ENCODE assay signal across 22 cellular contexts in the genomic region with DNA sequence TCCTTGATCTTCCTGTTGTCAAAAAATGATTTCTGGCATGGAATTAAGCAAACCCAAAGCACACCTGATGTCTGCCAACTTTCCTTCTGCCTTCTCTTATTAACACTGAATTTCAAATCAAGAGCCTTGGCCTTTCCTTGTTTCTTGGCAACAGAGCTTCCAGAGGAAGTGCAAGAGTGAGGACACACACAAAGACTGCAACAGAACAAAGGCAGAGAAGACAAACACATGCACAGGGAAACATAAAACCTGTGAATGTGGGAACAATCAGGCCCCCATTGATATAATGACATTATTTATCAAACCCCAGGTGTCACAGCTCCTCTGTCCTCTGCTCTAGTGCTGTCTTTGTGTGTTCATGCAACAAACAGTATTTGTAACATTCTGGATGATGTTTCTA.
A peak's percentile ranks its signal among the peaks of the same experiment; 100 is the strongest.
DNase-seq lines count a peak whose midpoint lies in the region; ATAC-seq, FAIRE-seq and TF ChIP-seq lines count a peak whose summit lies in the region.
"Had no signal": no experiment of that assay in that cellular context is flagged by ENCODE, and none has a peak within 500 bp of the region (broad histone marks: within the 10 kb centered on the region; RNA-seq: fewer than 3 reads in every experiment).

No MANE protein-coding gene starts in this region.

- intact Hi-C loops in endothelial cell of umbilical vein (cut with micrococcal nuclease), result loop anchor here (2.0 to 10.0 kb wide), 4 partner anchors 169 to 527 kb away; a partner anchor contains a TSS

- no peaks in the 10 kb centered on the region for H3K9me1 ChIP-seq in endothelial cell of umbilical vein (replicated peaks; ENCODE audit: control insufficient read depth, extremely low read depth, insufficient read depth, low read length)

- TF ChIP-seq CTCF in endothelial cell of umbilical vein (IDR thresholded peaks at IDR 0.05; ENCODE audit: extremely low read depth in 1 of 2, insufficient read depth in 1 of 2, low read depth in 1 of 2, low read length in 2 of 2), result no peak

- H3K4me1 ChIP-seq in endothelial cell of umbilical vein (ENCODE audit: control insufficient read depth, extremely low read depth, insufficient read depth, low read length), result peaks cover 47% of the 10 kb centered on the region
- H3K4me1 ChIP-seq: esophagus squamous epithelium, right atrium auricular region had no signal

- peak overlapping the region; percentile 9 for H3K4me2 ChIP-seq in endothelial cell of umbilical vein (ENCODE audit: insufficient read depth, low read length)

- POLR2A ChIA-PET in endothelial cell of umbilical vein (lab: Charles Lee), result interaction anchor here (0.6 to 1.0 kb wide), 3 partner anchors 73 to 91 kb away, joined by 3 read pairs; a partner anchor contains a TSS

- H3K79me2 ChIP-seq in endothelial cell of umbilical vein (ENCODE audit: control insufficient read depth, insufficient read depth, low read length), result no peaks in the 10 kb centered on the region

- FAIRE-seq in endothelial cell of umbilical vein (lab: Jason Lieb, UNC), result peak; percentile 85
- FAIRE-seq: urothelium cell line had no signal

- H3K4me3 ChIP-seq in endothelial cell of umbilical vein (replicated peaks in 1 of 3; ENCODE audit: insufficient read depth in 1 of 3, low read depth in 1 of 3, low read length in 3 of 3), result no peak overlapping the region
- H3K4me3 ChIP-seq: cardiac muscle cell, esophagus squamous epithelium, mucosa of descending colon, right atrium auricular region had no signal

- no TSS peak for BruUV-seq in endothelial cell of umbilical vein (replicated peaks; lab: Mats Ljungman, UMichigan)

- TF ChIP-seq POLR2A in endothelial cell of umbilical vein (IDR thresholded peaks at IDR 0.05; ENCODE audit: low read depth, low read length), result no peak

- H2AFZ ChIP-seq in endothelial cell of umbilical vein (ENCODE audit: low read depth, low read length), result peak overlapping the region; percentile 64

- H3K9ac ChIP-seq in endothelial cell of umbilical vein (replicated peaks; ENCODE audit: extremely low read depth, insufficient read depth, low read length), result peak overlapping the region; percentile 68

- no peak for ATAC-seq in GM19328 (IDR thresholded peaks at IDR 0.05; ENCODE audit: unreplicated experiment)
- ATAC-seq: left lobe of liver, mucosa of descending colon had no signal

- no peaks in the 10 kb centered on the region for H3K9me3 ChIP-seq in endothelial cell of umbilical vein (replicated peaks; ENCODE audit: control insufficient read depth, insufficient read depth, low read length)
- H3K9me3 ChIP-seq: esophagus squamous epithelium, mucosa of descending colon, neutrophil, right atrium auricular region had no signal

- dilution Hi-C loops in endothelial cell of umbilical vein (cut with MboI; ENCODE audit: extremely low pct_ligation_motif_present, low sequenced_read_pairs), result no loop called here

- no peaks in the 10 kb centered on the region for H3K36me3 ChIP-seq in endothelial cell of umbilical vein (ENCODE audit: control insufficient read depth in 2 of 2, extremely low read depth in 1 of 2, insufficient read depth in 2 of 2, low read length in 2 of 2)
- H3K36me3 ChIP-seq: cardiac muscle cell, esophagus squamous epithelium, neutrophil, right atrium auricular region had no signal

- H4K20me1 ChIP-seq in endothelial cell of umbilical vein (replicated peaks; ENCODE audit: control insufficient read depth, extremely low read depth, insufficient read depth, low read length), result no peaks in the 10 kb centered on the region

- H3K27ac ChIP-seq in endothelial cell of umbilical vein (ENCODE audit: insufficient read depth, low read depth, low read length), result peak overlapping the region; percentile 86
- H3K27ac ChIP-seq: C4-2B, cardiac muscle cell, esophagus squamous epithelium, neutrophil, right atrium auricular region had no signal

- CTCF ChIA-PET in endothelial cell of umbilical vein (lab: Charles Lee), result interaction anchor here (0.9 to 1.9 kb wide), 8 partner anchors 44 to 129 kb away, joined by 3 to 8 read pairs (median 4); a partner anchor contains a TSS

- DNase-seq in COR-L47 (lab: John Stamatoyannopoulos, UW), result peak; percentile 96
- DNase-seq in NCI-H1417 treated with DMSO at 0.1 percent for 48 hours (lab: John Stamatoyannopoulos, UW), result peak; percentile 90
- peak; percentile 98 for DNase-seq in NCI-H748 (lab: John Stamatoyannopoulos, UW; ENCODE audit: unreplicated experiment)
- peak; percentile 84 for DNase-seq in endothelial cell of umbilical vein (ENCODE audit: low read depth, low spot score)
- no peak for DNase-seq in cerebellar nuclear complex (lab: John Stamatoyannopoulos, UW)
- DNase-seq in activated CD4-positive, CD25-positive, alpha-beta regulatory T cell (lab: John Stamatoyannopoulos, UW), result no peak
- DNase-seq in medulla oblongata (ENCODE audit: extremely low spot score), result no peak
- DNase-seq: ACHN; activated gamma-delta T cell; DMS79; esophagus squamous epithelium; MM.1S; mucosa of descending colon; NCI-H2227 treated with DMSO at 0.1 percent for 48 hours; stimulated activated CD4-positive, alpha-beta T cell treated with anti-CD3 and anti-CD28 coated beads, Interleukin-12 subunit alpha, Interleukin-12 subunit beta, amount 100 ng/mL, for 4 hours had no signal

- no peaks in the 10 kb centered on the region for H3K27me3 ChIP-seq in endothelial cell of umbilical vein (ENCODE audit: control insufficient read depth in 2 of 2, insufficient read depth in 2 of 2, low read length in 2 of 2)
- H3K27me3 ChIP-seq: cardiac muscle cell, esophagus squamous epithelium, neutrophil, right atrium auricular region had no signal

TF ChIP-seq in endothelial cell of umbilical vein, 7 proteins besides CTCF, POLR2A, EP300 and RAD21:
- no peak for TF ChIP-seq GATA2 (IDR thresholded peaks at IDR 0.05; ENCODE audit: insufficient read depth, insufficient read length, low read depth, low read length)
- TF ChIP-seq, protein P1, sequence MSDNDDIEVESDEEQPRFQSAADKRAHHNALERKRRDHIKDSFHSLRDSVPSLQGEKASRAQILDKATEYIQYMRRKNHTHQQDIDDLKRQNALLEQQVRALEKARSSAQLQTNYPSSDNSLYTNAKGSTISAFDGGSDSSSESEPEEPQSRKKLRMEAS (IDR thresholded peaks at IDR 0.05; ENCODE audit: insufficient read depth, insufficient read length), result peak; percentile 3

Comparison
In these comparisons a context has a peak if more than half of its experiments do, and no peak if none do; other contexts are left out.
1. DNase-seq: peak in COR-L47 (single experiment), NCI-H1417 treated with DMSO at 0.1 percent for 48 hours (single experiment), NCI-H748 (single experiment) and endothelial cell of umbilical vein (single experiment); none in cerebellar nuclear complex (0 of 2), activated CD4-positive, CD25-positive, alpha-beta regulatory T cell (0 of 4) and medulla oblongata (single experiment).